In genomic region chr20:7411075-7411474, GRCh38 we compare ENCODE assay signal across 19 cellular contexts.
DNase-seq lines count a peak whose midpoint lies in the region; TF ChIP-seq lines count a peak whose summit lies in the region.
"Had no signal": no experiment of that assay in that cellular context is flagged by ENCODE, and none has a peak within 500 bp of the region (broad histone marks: within the 10 kb centered on the region; RNA-seq: fewer than 3 reads in every experiment).

No MANE protein-coding gene starts in this region.

- H2AK5ac ChIP-seq in H9 (ENCODE audit: insufficient read length, low read length): no peak overlapping the region

- no peaks in the 10 kb centered on the region for H3K27me3 ChIP-seq in H9 (ENCODE audit: insufficient read depth, low read length)
- no peaks in the 10 kb centered on the region for H3K27me3 ChIP-seq in mammary epithelial cell (ENCODE audit: insufficient read depth, low read length)
- no peaks in the 10 kb centered on the region for H3K27me3 ChIP-seq in neural progenitor cell
- no peaks in the 10 kb centered on the region for H3K27me3 ChIP-seq in tibial artery

- H3K9me3 Mint-ChIP-seq in H9 (no peaks in the 10 kb centered on the region), neural progenitor cell (no peaks in the 10 kb centered on the region)

- H3K4me3 Mint-ChIP-seq in H9 (no peak overlapping the region), neural progenitor cell (peak overlapping the region; percentile 52)
- H3K4me3 Mint-ChIP-seq: B cell, CD14-positive monocyte had no signal

- H2AFZ ChIP-seq in H9 (ENCODE audit: low read length) (no peak overlapping the region), mammary epithelial cell (ENCODE audit: low read depth, low read length) (peak overlapping the region; percentile 25), neural progenitor cell (replicated peaks) (peak overlapping the region; percentile 98)

- no peaks in the 10 kb centered on the region for H3K4me1 ChIP-seq in H9 (ENCODE audit: insufficient read depth, low read length)
- peaks cover 20% of the 10 kb centered on the region for H3K4me1 ChIP-seq in mammary epithelial cell (ENCODE audit: insufficient read depth, low read length)
- H3K4me1 ChIP-seq in neural progenitor cell: no peaks in the 10 kb centered on the region
- H3K4me1 ChIP-seq in tibial artery: no peaks in the 10 kb centered on the region
- H3K4me1 ChIP-seq: A549 had no signal

- no peak overlapping the region for H2BK5ac ChIP-seq in H9 (ENCODE audit: insufficient read length, low read length)

- H3T11ph ChIP-seq in H9 (ENCODE audit: low read length): no peak overlapping the region

- dilution Hi-C loops in mammary epithelial cell (cut with HindIII; ENCODE audit: low sequenced_read_pairs): no loop called here

- no peak overlapping the region for H4K8ac ChIP-seq in H9 (replicated peaks; ENCODE audit: insufficient read length, low read depth, low read length)

- no peak overlapping the region for H3K18ac ChIP-seq in H9 (ENCODE audit: insufficient read length, low read depth, low read length)

- H2BK12ac ChIP-seq in H9 (ENCODE audit: insufficient read length, low read depth, low read length): no peak overlapping the region

- no peak overlapping the region for H2BK15ac ChIP-seq in H9 (ENCODE audit: low read depth, low read length)

- TF ChIP-seq CTCF in H9 (conservative IDR thresholded peaks at IDR 0.05) (no peak), mammary epithelial cell (conservative IDR thresholded peaks at IDR 0.05 in 1 of 2, IDR thresholded peaks at IDR 0.05 in 1 of 2; ENCODE audit: extremely low read depth in 1 of 2, insufficient read depth in 1 of 2, low read depth in 1 of 2, low read length in 2 of 2) (no peak), neural progenitor cell (IDR thresholded peaks at IDR 0.05) (no peak), tibial artery (IDR thresholded peaks at IDR 0.05) (no peak)

- H3K27me3 Mint-ChIP-seq in H9 (ENCODE audit: low read depth): no peaks in the 10 kb centered on the region
- no peaks in the 10 kb centered on the region for H3K27me3 Mint-ChIP-seq in neural progenitor cell (ENCODE audit: insufficient read depth, low read depth)
- H3K27me3 Mint-ChIP-seq: B cell had no signal

- DNase-seq in H9 (no peak), NCI-H69 (lab: John Stamatoyannopoulos, UW) (peak; percentile 80), mammary epithelial cell (no peak), neural progenitor cell (ENCODE audit: low spot score) (no peak), tibial artery (no peak), medulla oblongata (ENCODE audit: extremely low spot score) (no peak), NCI-H82 treated with DMSO at 0.1 percent for 48 hours (lab: John Stamatoyannopoulos, UW; ENCODE audit: unreplicated experiment) (no peak)
- DNase-seq: EL, GOT3, NCI-H1105 treated with DMSO at 0.1 percent for 48 hours, NCI-H2029 treated with DMSO at 0.1 percent for 48 hours, NCI-H226, NCI-H510A treated with DMSO at 0.1 percent for 48 hours, NCI-H82, Right ventricle myocardium superior had no signal

- CTCF ChIA-PET in mammary epithelial cell (lab: Charles Lee; ENCODE audit: low non-redundant PET): no interaction called here

- H4K5ac ChIP-seq in H9 (ENCODE audit: insufficient read length, low read depth, low read length): no peak overlapping the region

- H3K9ac ChIP-seq in H9 (ENCODE audit: extremely low read depth, insufficient read length, low read length) (no peak overlapping the region), mammary epithelial cell (ENCODE audit: insufficient read depth, low read length) (no peak overlapping the region), neural progenitor cell (no peak overlapping the region)

- WGBS in H9 (ENCODE audit: extremely low coverage, insufficient read length, low lambda C conversion rate): no CpG with 5 or more reads among the region's 5 CpGs
- WGBS in mammary epithelial cell (ENCODE audit: low coverage, missing lambda C conversion rate): 86% methylated on average over 5 of the region's 5 CpGs

- intact Hi-C loops in mammary epithelial cell (cut with micrococcal nuclease): no loop called here
- intact Hi-C loops in tibial artery (cut with DNase I; ENCODE audit: low total_unique reads): no loop called here

- H3K9me3 ChIP-seq in H9 (ENCODE audit: control insufficient read depth, low read depth, low read length) (no peaks in the 10 kb centered on the region), mammary epithelial cell (replicated peaks; ENCODE audit: insufficient read depth, low read length) (no peaks in the 10 kb centered on the region), neural progenitor cell (ENCODE audit: low read depth) (no peaks in the 10 kb centered on the region), tibial artery (no peaks in the 10 kb centered on the region)
- H3K9me3 ChIP-seq: A549 had no signal

- H3K36me3 ChIP-seq in mammary epithelial cell (ENCODE audit: insufficient read depth, low read length): no peaks in the 10 kb centered on the region
- H3K36me3 ChIP-seq in neural progenitor cell: no peaks in the 10 kb centered on the region
- no peaks in the 10 kb centered on the region for H3K36me3 ChIP-seq in tibial artery

- H3K79me1 ChIP-seq in H9 (ENCODE audit: insufficient read depth, low read depth, low read length, poor library complexity, severe bottlenecking): no peaks in the 10 kb centered on the region

- H3K4me3 ChIP-seq in mammary epithelial cell (replicated peaks in 1 of 3; ENCODE audit: insufficient read depth in 1 of 3, low read depth in 2 of 3, low read length in 3 of 3) (no peak overlapping the region), neural progenitor cell (no peak overlapping the region), tibial artery (no peak overlapping the region)
- H3K4me3 ChIP-seq: A549, K562 had no signal

- peaks cover 5 to 6% of the 10 kb centered on the region in 2 experiments for H3K4me1 Mint-ChIP-seq in H9
- peaks cover 30% of the 10 kb centered on the region for H3K4me1 Mint-ChIP-seq in neural progenitor cell
- H3K4me1 Mint-ChIP-seq: B cell, CD14-positive monocyte had no signal

- H4K20me1 ChIP-seq in H9 (ENCODE audit: control insufficient read depth, insufficient read depth, insufficient read length): no peaks in the 10 kb centered on the region
- H4K20me1 ChIP-seq in mammary epithelial cell (ENCODE audit: insufficient read depth, low read length): no peaks in the 10 kb centered on the region
- H4K20me1 ChIP-seq in neural progenitor cell (ENCODE audit: low read depth): no peaks in the 10 kb centered on the region

- H2BK20ac ChIP-seq in H9 (ENCODE audit: low read depth, low read length, poor library complexity, severe bottlenecking): no peak overlapping the region

- no TSS peak for BruUV-seq in mammary epithelial cell (replicated peaks; lab: Mats Ljungman, UMichigan)

- H3K23ac ChIP-seq in H9 (ENCODE audit: insufficient read length, low read depth, low read length): no peak overlapping the region

- no peak overlapping the region for H3K27ac ChIP-seq in H9 (ENCODE audit: insufficient read length, low read depth, low read length)
- H3K27ac ChIP-seq in mammary epithelial cell (ENCODE audit: insufficient read depth, low read depth, low read length): peak overlapping the region; percentile 76
- no peak overlapping the region for H3K27ac ChIP-seq in neural progenitor cell
- H3K27ac ChIP-seq in tibial artery: no peak overlapping the region
- H3K27ac ChIP-seq: A549 had no signal

- H3K27ac Mint-ChIP-seq in H9 (peak overlapping the region in 2 of 3 experiments; percentile 4 to 16; a peak in 2 of 7 replicates), neural progenitor cell (peak overlapping the region; percentile 47)
- H3K27ac Mint-ChIP-seq: B cell, CD14-positive monocyte had no signal

- no peak overlapping the region for H3K56ac ChIP-seq in H9 (ENCODE audit: insufficient read length, low read depth, low read length)

- H3F3A ChIP-seq in neural progenitor cell (ENCODE audit: low read depth): no peaks in the 10 kb centered on the region

- H3K14ac ChIP-seq in H9 (ENCODE audit: insufficient read depth, low read length): no peak overlapping the region

- H2BK120ac ChIP-seq in H9 (ENCODE audit: low read depth, low read length, poor library complexity, severe bottlenecking): no peak overlapping the region

- no peak overlapping the region for H4K91ac ChIP-seq in H9 (ENCODE audit: insufficient read length, low read depth, low read length)

- H3K36me3 Mint-ChIP-seq in H9 (ENCODE audit: insufficient read depth in 1 of 3, low read depth in 3 of 3): no peaks in the 10 kb centered on the region
- H3K36me3 Mint-ChIP-seq in neural progenitor cell: no peaks in the 10 kb centered on the region
- H3K36me3 Mint-ChIP-seq: CD14-positive monocyte had no signal

- in situ Hi-C loops in mammary epithelial cell (cut with MboI; ENCODE audit: low sequenced_read_pairs in 2 of 2): no loop called here

- H3K4me2 ChIP-seq in H9 (ENCODE audit: insufficient read depth, insufficient read length, low read length) (no peak overlapping the region), mammary epithelial cell (ENCODE audit: insufficient read depth, low read depth, low read length) (no peak overlapping the region), neural progenitor cell (no peak overlapping the region)
- H3K4me2 ChIP-seq: A549 had no signal

- no peaks in the 10 kb centered on the region for H3K23me2 ChIP-seq in H9 (ENCODE audit: insufficient read length, low read depth, low read length, poor library complexity, severe bottlenecking)

- H3K79me2 ChIP-seq in H9 (ENCODE audit: insufficient read depth, low read length): no peaks in the 10 kb centered on the region
- H3K79me2 ChIP-seq in mammary epithelial cell (ENCODE audit: insufficient read depth, low read length): no peaks in the 10 kb centered on the region
- no peaks in the 10 kb centered on the region for H3K79me2 ChIP-seq in neural progenitor cell (ENCODE audit: low read depth)

- no peak overlapping the region for H3K4ac ChIP-seq in H9 (ENCODE audit: low read depth, low read length)
